ENCODE assay signal across 13 cellular contexts in genomic region chr6:150857906-150858365, GRCh38. TPM values are rescaled to one million over a fixed set of nuclear protein-coding genes. Genes with fewer than 3 reads are reported as not detected.
DNase-seq lines count a peak whose midpoint lies in the region; ATAC-seq, FAIRE-seq and TF ChIP-seq lines count a peak whose summit lies in the region.
"Had no signal": no experiment of that assay in that cellular context is flagged by ENCODE, and none has a peak within 500 bp of the region (broad histone marks: within the 10 kb centered on the region; RNA-seq: fewer than 3 reads in every experiment).

No MANE protein-coding gene starts in this region.

- 61 to 88% (median 75%) methylated on average over 4 of the region's 4 CpGs for WGBS in spleen, 5 donors

- H2AFZ ChIP-seq in keratinocyte (ENCODE audit: control insufficient read depth, low read length) = peak overlapping the region; percentile 87

- dilution Hi-C loops in keratinocyte (cut with MboI; ENCODE audit: extremely low pct_ligation_motif_present, low sequenced_read_pairs) = no loop called here

- in situ Hi-C loops in GM13977 (cut with MboI; ENCODE audit: low pct_unique_long_range_greater_than_20kb, low sequenced_read_pairs, unreplicated experiment) = no loop called here

- H3K27me3 ChIP-seq in ascending aorta (no peaks in the 10 kb centered on the region), keratinocyte (ENCODE audit: control insufficient read depth, extremely low read depth, insufficient read depth, low read length) (no peaks in the 10 kb centered on the region), spleen (replicated peaks in 1 of 7) (no peaks in the 10 kb centered on the region)
- H3K27me3 ChIP-seq: thyroid gland had no signal

- H3K9ac ChIP-seq in keratinocyte (ENCODE audit: control insufficient read depth, extremely low read depth, insufficient read depth, low read length) = peak overlapping the region; percentile 71

- H3K79me2 ChIP-seq in keratinocyte (ENCODE audit: control insufficient read depth, insufficient read depth, low read length) = no peaks in the 10 kb centered on the region

- no peak for FAIRE-seq in keratinocyte (lab: Jason Lieb, UNC)

- ATAC-seq in HG03108 (IDR thresholded peaks at IDR 0.05; ENCODE audit: unreplicated experiment) = no peak
- no peak for ATAC-seq in HG03354 (IDR thresholded peaks at IDR 0.05; ENCODE audit: poor library complexity, severe bottlenecking, unreplicated experiment)

- H3K4me3 ChIP-seq in ascending aorta (no peak overlapping the region), keratinocyte (ENCODE audit: control insufficient read depth in 2 of 3, extremely low read depth in 1 of 3, insufficient read depth in 2 of 3, low read depth in 1 of 3, low read length in 3 of 3) (peak overlapping the region in 2 of 3 experiments; percentile 30 to 32), spleen (no peak overlapping the region)
- H3K4me3 ChIP-seq: thyroid gland had no signal

- H3K4me3 Mint-ChIP-seq in HFFc6 = peak overlapping the region; percentile 48
- H3K4me3 Mint-ChIP-seq: activated CD4-positive, alpha-beta memory T cell treated with anti-CD3 and anti-CD28 coated beads for 36 hours; activated naive CD8-positive, alpha-beta T cell treated with anti-CD3 and anti-CD28 coated beads, Interleukin-2, amount 10 ng/mL, durations not matched to agents 7 days and 5 days had no signal

- H3K27ac Mint-ChIP-seq in HFFc6 = peak overlapping the region; percentile 97
- H3K27ac Mint-ChIP-seq: activated CD4-positive, alpha-beta memory T cell treated with anti-CD3 and anti-CD28 coated beads for 36 hours; activated naive CD8-positive, alpha-beta T cell treated with anti-CD3 and anti-CD28 coated beads, Interleukin-2, amount 10 ng/mL, durations not matched to agents 7 days and 5 days had no signal

- no peak for TF ChIP-seq POLR2A in spleen (IDR thresholded peaks at IDR 0.05)

- H3K4me1 ChIP-seq in ascending aorta (peaks cover 4 to 16% of the 10 kb centered on the region in 2 donors), keratinocyte (ENCODE audit: control insufficient read depth, extremely low read depth, insufficient read depth, low read length) (peaks cover 32% of the 10 kb centered on the region), spleen (peaks cover 0 to 30% (median 11%) of the 10 kb centered on the region in 6 donors)

- DNase-seq in HFFc6 (no peak), ascending aorta (ENCODE audit: low spot score in 2 of 2) (no peak), keratinocyte (ENCODE audit: low read depth, low spot score) (no peak), spleen (no peak), GM13977 (ENCODE audit: low spot score) (no peak), cerebellum (ENCODE audit: low spot score) (no peak)
- DNase-seq: activated naive CD8-positive, alpha-beta T cell treated with anti-CD3 and anti-CD28 coated beads, Interleukin-2, amount 10 ng/mL, durations not matched to agents 7 days and 5 days; COR-L47; NCI-H1436 had no signal

- peaks cover 4% of the 10 kb centered on the region; the same call in 1 of the 2 replicates for H3K27me3 Mint-ChIP-seq in HFFc6 (ENCODE audit: insufficient read depth)

- H3K36me3 ChIP-seq in ascending aorta = no peaks in the 10 kb centered on the region
- no peaks in the 10 kb centered on the region for H3K36me3 ChIP-seq in keratinocyte (ENCODE audit: control insufficient read depth in 2 of 2, extremely low read depth in 1 of 2, insufficient read depth in 2 of 2, low read length in 2 of 2)
- peaks cover 0 to 35% (median 3%) of the 10 kb centered on the region in 6 donors for H3K36me3 ChIP-seq in spleen
- H3K36me3 ChIP-seq: thyroid gland had no signal

- peak overlapping the region; percentile 72 for H3K4me2 ChIP-seq in keratinocyte (ENCODE audit: control insufficient read depth, extremely low read depth, insufficient read depth, low read depth, low read length)

- TF ChIP-seq CTCF in HFFc6 (IDR thresholded peaks at IDR 0.05) = no peak
- no peak for TF ChIP-seq CTCF in ascending aorta (IDR thresholded peaks at IDR 0.05)
- no peak for TF ChIP-seq CTCF in keratinocyte (optimal IDR thresholded peaks at IDR 0.05 in 1 of 3, IDR thresholded peaks at IDR 0.05 in 1 of 3, conservative IDR thresholded peaks at IDR 0.05 in 1 of 3; ENCODE audit: extremely low read depth in 1 of 3, insufficient read depth in 2 of 3, low read length in 3 of 3)
- TF ChIP-seq CTCF in spleen (IDR thresholded peaks at IDR 0.05 in 8 of 11, conservative IDR thresholded peaks at IDR 0.05 in 3 of 11) = no peak
- no peak for TF ChIP-seq CTCF in GM13977 (IDR thresholded peaks at IDR 0.05; ENCODE audit: extremely low read depth, insufficient read depth, missing control alignments)

- H3K36me3 Mint-ChIP-seq in HFFc6 (ENCODE audit: low read depth) = peaks cover 24% of the 10 kb centered on the region
- H3K36me3 Mint-ChIP-seq: activated CD4-positive, alpha-beta memory T cell treated with anti-CD3 and anti-CD28 coated beads for 36 hours; activated naive CD8-positive, alpha-beta T cell treated with anti-CD3 and anti-CD28 coated beads, Interleukin-2, amount 10 ng/mL, durations not matched to agents 7 days and 5 days had no signal

- H3K27ac ChIP-seq in ascending aorta (peak overlapping the region; percentile 80 to 83), keratinocyte (ENCODE audit: control insufficient read depth, insufficient read depth, low read length) (peak overlapping the region; percentile 98), spleen (peak overlapping the region in 7 of 8 donors; percentile 34 to 69 (median 46))

- no peaks in the 10 kb centered on the region for H4K20me1 ChIP-seq in keratinocyte (ENCODE audit: control insufficient read depth, extremely low read depth, insufficient read depth, low read length)

- H3K9me1 ChIP-seq in keratinocyte (ENCODE audit: control insufficient read depth, extremely low read depth, insufficient read depth, low read length) = no peaks in the 10 kb centered on the region

- H3K9me3 ChIP-seq in ascending aorta (no peaks in the 10 kb centered on the region), keratinocyte (ENCODE audit: control insufficient read depth, low read depth, low read length) (no peaks in the 10 kb centered on the region), spleen (peaks cover 0 to 4% (median 0%) of the 10 kb centered on the region in 8 donors)
- H3K9me3 ChIP-seq: thyroid gland had no signal

- intact Hi-C loops in ascending aorta (cut with DNase I) = no loop called here
- intact Hi-C loops in spleen (cut with DNase I; ENCODE audit: low total_unique reads) = no loop called here

- no peaks in the 10 kb centered on the region for H3K9me3 Mint-ChIP-seq in HFFc6
- H3K9me3 Mint-ChIP-seq: activated CD4-positive, alpha-beta memory T cell treated with anti-CD3 and anti-CD28 coated beads for 36 hours; activated naive CD8-positive, alpha-beta T cell treated with anti-CD3 and anti-CD28 coated beads, Interleukin-2, amount 10 ng/mL, durations not matched to agents 7 days and 5 days had no signal

- H3K4me1 Mint-ChIP-seq in HFFc6 (ENCODE audit: low read depth) = peaks cover 63% of the 10 kb centered on the region

RNA-seq across cellular contexts. Expression of gene MTHFD1L, which starts 7.6 kb away (rescaled TPM):
- 10 to 100 TPM; 67.5 to 88.7 (median 80.9) TPM for total RNA-seq in HFFc6 (2021; fragmentation: NEBNext Ultra II Directional; extraction: Animal tissue kit (Norgen Biotek cat#: 25700))
- total RNA-seq in ascending aorta = 10.4 TPM
- 17.4 to 38.0 TPM (median 35.4 TPM) in 3 replicates for polyA plus RNA-seq in keratinocyte
- 33.8 TPM for polyA plus RNA-seq in keratinocyte (2011; ENCODE audit: low read depth)
- 22.6 and 31.8 TPM in 2 replicates for polyA plus RNA-seq in keratinocyte (2011; cell fraction: cytosol; rRNA removed)
- polyA plus RNA-seq in keratinocyte (2011; cell fraction: nucleus; rRNA removed) = 25.1 and 30.7 TPM in 2 replicates
- polyA plus RNA-seq in keratinocyte (2012; ENCODE audit: low replicate concordance) = 29.0 and 35.1 TPM in 2 replicates
- polyA minus RNA-seq in keratinocyte = 15.2 to 38.6 TPM (median 23.4 TPM) in 3 replicates
- 31.1 TPM for polyA minus RNA-seq in keratinocyte (2011; cell fraction: cytosol; rRNA and poly(A)+ RNA removed)
- polyA minus RNA-seq in keratinocyte (2011; cell fraction: nucleus; rRNA and poly(A)+ RNA removed) = 21.8 and 39.6 TPM in 2 replicates
- total RNA-seq in spleen = 10 to 100 TPM in 6 of 7 donors, 1 to 10 TPM in 1; 8.3 to 32.1 (median 16.4) TPM
- polyA plus RNA-seq in spleen = 1 to 10 TPM; 6.7 to 9.7 (median 7.6) TPM
- total RNA-seq in cerebellum = 15.1 TPM

Comparison
In these comparisons a context has a peak if more than half of its experiments do, and no peak if none do; other contexts are left out.
1. H3K27ac ChIP-seq: peak in every context shown above with its lines; median percentile 98 in keratinocyte; 82 in ascending aorta; 46 in spleen.
2. H3K4me3 ChIP-seq: peak in keratinocyte (2 of 3); none in ascending aorta (0 of 2) and spleen (0 of 8).